Comparison of ENCODE assay signal across 16 cellular contexts in genomic region chr9:68980341-68980914, GRCh38. TPM values are rescaled to one million over a fixed set of nuclear protein-coding genes. Genes with fewer than 3 reads are reported as not detected.
DNase-seq lines count a peak whose midpoint lies in the region; ATAC-seq, FAIRE-seq and TF ChIP-seq lines count a peak whose summit lies in the region.
"Had no signal": no experiment of that assay in that cellular context is flagged by ENCODE, and none has a peak within 500 bp of the region (broad histone marks: within the 10 kb centered on the region; RNA-seq: fewer than 3 reads in every experiment).

No MANE protein-coding gene starts in this region.

- no peaks in the 10 kb centered on the region for H3K79me2 ChIP-seq in OCI-LY1 (ENCODE audit: insufficient read depth, low read length)

- H3K36me3 ChIP-seq in OCI-LY1 (ENCODE audit: insufficient read depth, low read length), result no peaks in the 10 kb centered on the region
- no peaks in the 10 kb centered on the region for H3K36me3 ChIP-seq in psoas muscle (ENCODE audit: insufficient read depth in 1 of 2, low read depth in 1 of 2)
- H3K36me3 ChIP-seq: BE2C, esophagus muscularis mucosa had no signal

- TF ChIP-seq POLR2A in GM12892 (IDR thresholded peaks at IDR 0.05; ENCODE audit: low read depth, low read length), result no peak

- H3K4me1 ChIP-seq in OCI-LY1 (ENCODE audit: insufficient read depth, low read length, severe bottlenecking) (peaks cover 35% of the 10 kb centered on the region), psoas muscle (peaks cover 25% of the 10 kb centered on the region)
- H3K4me1 ChIP-seq: BE2C had no signal

- H3K4me3 ChIP-seq in OCI-LY1 (ENCODE audit: low read depth, low read length, poor library complexity, severe bottlenecking) (no peak overlapping the region), psoas muscle (no peak overlapping the region)
- H3K4me3 ChIP-seq: esophagus muscularis mucosa had no signal

- no peak overlapping the region for H3K9ac ChIP-seq in OCI-LY1 (ENCODE audit: low read length)
- H3K9ac ChIP-seq: KMS-11 had no signal

- peak; percentile 46 for FAIRE-seq in GM12892 (lab: Jason Lieb, UNC)
- FAIRE-seq: astrocyte, TTC549 had no signal

- WGBS in psoas muscle, 3 donors, result 51 to 81% (median 65%) methylated on average over 3 of the region's 3 CpGs

- peak overlapping the region; percentile 44 for H3K27ac ChIP-seq in OCI-LY1 (ENCODE audit: low read depth, low read length, poor library complexity, severe bottlenecking)
- H3K27ac ChIP-seq in psoas muscle, result peak overlapping the region; percentile 23
- H3K27ac ChIP-seq: esophagus muscularis mucosa, KMS-11 had no signal

- no peaks in the 10 kb centered on the region for H3F3A ChIP-seq in OCI-LY1 (ENCODE audit: insufficient read depth, low read length)

- H3K9me3 ChIP-seq in OCI-LY1 (ENCODE audit: low read length) (no peaks in the 10 kb centered on the region), psoas muscle (no peaks in the 10 kb centered on the region)
- H3K9me3 ChIP-seq: BE2C, esophagus muscularis mucosa had no signal

- DNase-seq in GM12892 (ENCODE audit: insufficient read length) (no peak), left ventricle myocardium superior (no peak), psoas muscle (no peak), GM13976 (ENCODE audit: low spot score) (no peak)
- DNase-seq: BE2C, hippocampal formation, NCI-H1417 treated with DMSO at 0.1 percent for 48 hours, SIG-M5 had no signal

- H3K27me3 ChIP-seq in OCI-LY1 (ENCODE audit: insufficient read depth, low read length) (no peaks in the 10 kb centered on the region), psoas muscle (ENCODE audit: insufficient read depth in 3 of 3, low read length in 2 of 3) (no peaks in the 10 kb centered on the region)
- H3K27me3 ChIP-seq: BE2C, esophagus muscularis mucosa had no signal

- TF ChIP-seq CTCF in OCI-LY1 (IDR thresholded peaks at IDR 0.05; ENCODE audit: low read length) (no peak), psoas muscle (IDR thresholded peaks at IDR 0.05) (no peak), GM13976 (IDR thresholded peaks at IDR 0.05; ENCODE audit: borderline replicate concordance, control extremely low read depth, extremely low read depth, insufficient read depth, missing control alignments) (no peak)

- intact Hi-C loops in left ventricle myocardium superior (cut with micrococcal nuclease) (no loop called here), psoas muscle (cut with DNase I) (no loop called here)

- in situ Hi-C loops in GM13976 (cut with MboI; ENCODE audit: low sequenced_read_pairs, unreplicated experiment), result no loop called here

- H3K4me2 ChIP-seq in OCI-LY1 (ENCODE audit: low read length), result no peak overlapping the region; the same call in 1 of the 2 replicates
- H3K4me2 ChIP-seq: KMS-11 had no signal

- no peak overlapping the region for H2AFZ ChIP-seq in OCI-LY1 (ENCODE audit: low read length)

- no peaks in the 10 kb centered on the region for H3K9me2 ChIP-seq in OCI-LY1 (ENCODE audit: low read depth, low read length)

- no peaks in the 10 kb centered on the region for H4K20me1 ChIP-seq in OCI-LY1 (ENCODE audit: insufficient read depth, low read length)

- ATAC-seq in left ventricle myocardium superior (peak; percentile 21), psoas muscle (peak in 3 of 4 donors; percentile 39 to 63 (median 52)), GM21381 (IDR thresholded peaks at IDR 0.05; ENCODE audit: unreplicated experiment) (no peak), GM19351 (IDR thresholded peaks at IDR 0.05; ENCODE audit: unreplicated experiment) (no peak)

RNA-seq across cellular contexts. Expression of gene PRKACG, which starts 33.5 kb away (rescaled TPM):
- polyA plus RNA-seq in GM12892 (2012; ENCODE audit: missing spikeins), result not detected
- total RNA-seq in left ventricle myocardium superior, result not detected
- not detected for total RNA-seq in psoas muscle
- not detected for polyA plus RNA-seq in psoas muscle
- total RNA-seq: activated CD8-positive, alpha-beta memory T cell treated with anti-CD3 and anti-CD28 coated beads for 36 hours; astrocyte; esophagus muscularis mucosa had no signal

RNA-seq across cellular contexts. Expression of gene FXN, which starts 55.1 kb away (rescaled TPM):
- 17.4 TPM for polyA plus RNA-seq in GM12892 (2012; ENCODE audit: missing spikeins)
- 35.8 TPM for total RNA-seq in left ventricle myocardium superior
- total RNA-seq in psoas muscle, result 10 to 100 TPM; 17.9 to 25.0 (median 18.7) TPM
- polyA plus RNA-seq in psoas muscle, result 10 to 100 TPM; 10.4 to 21.7 (median 19.0) TPM

Comparison
In these comparisons a context has a peak if more than half of its experiments do, and no peak if none do; other contexts are left out.
1. ATAC-seq: peak in left ventricle myocardium superior (single experiment) and psoas muscle (3 of 4); none in GM21381 (single experiment) and GM19351 (single experiment).